ENCODE assay signal across 8 cellular contexts in genomic region chr16:30957456-30958163, GRCh38. TPM values are rescaled to one million over a fixed set of nuclear protein-coding genes. Genes with fewer than 3 reads are reported as not detected.
DNase-seq lines count a peak whose midpoint lies in the region; ATAC-seq and TF ChIP-seq lines count a peak whose summit lies in the region.

Gene SETD1A, plus strand, starts transcription at chr16:30957754. Its CDS starts 978 bp downstream, at chr16:30958732.

- ATAC-seq in HG02763 (IDR thresholded peaks at IDR 0.05; ENCODE audit: unreplicated experiment) = peak; percentile 72
- peak; percentile 87 for ATAC-seq in activated naive CD8-positive, alpha-beta T cell treated with anti-CD3 and anti-CD28 coated beads, Interleukin-2, amount 10 ng/mL, durations not matched to agents 7 days and 5 days (ENCODE audit: low read depth)

- no peaks in the 10 kb centered on the region for H3K9me3 Mint-ChIP-seq in activated naive CD8-positive, alpha-beta T cell treated with anti-CD3 and anti-CD28 coated beads, Interleukin-2, amount 10 ng/mL, durations not matched to agents 7 days and 5 days

- TF ChIP-seq POLR2A in ovary (IDR thresholded peaks at IDR 0.05) = peak; percentile 66

- H3K4me3 Mint-ChIP-seq in activated naive CD8-positive, alpha-beta T cell treated with anti-CD3 and anti-CD28 coated beads, Interleukin-2, amount 10 ng/mL, durations not matched to agents 7 days and 5 days = peak within 1 kb of the TSS; percentile 95

- no peaks in the 10 kb centered on the region for H3K27me3 Mint-ChIP-seq in activated naive CD8-positive, alpha-beta T cell treated with anti-CD3 and anti-CD28 coated beads, Interleukin-2, amount 10 ng/mL, durations not matched to agents 7 days and 5 days

- H3K27me3 ChIP-seq in ovary (no peaks in the 10 kb centered on the region), thymus (ENCODE audit: control insufficient read depth, insufficient read depth) (no peaks in the 10 kb centered on the region)

- no peaks in the 10 kb centered on the region for H3K9me3 ChIP-seq in ovary
- no peaks in the 10 kb centered on the region for H3K9me3 ChIP-seq in thymus (ENCODE audit: control insufficient read depth)

- peak within 1 kb of the TSS; percentile 69 for H3K4me3 ChIP-seq in GM12864 (ENCODE audit: low read depth, low read length)
- H3K4me3 ChIP-seq in ovary = peak within 1 kb of the TSS; percentile 82
- H3K4me3 ChIP-seq in thymus (ENCODE audit: low read length) = peak within 1 kb of the TSS; percentile 97

- peaks cover 37% of the 10 kb centered on the region for H3K4me1 Mint-ChIP-seq in activated naive CD8-positive, alpha-beta T cell treated with anti-CD3 and anti-CD28 coated beads, Interleukin-2, amount 10 ng/mL, durations not matched to agents 7 days and 5 days

- no peaks in the 10 kb centered on the region for H3K36me3 ChIP-seq in ovary
- H3K36me3 ChIP-seq in thymus (ENCODE audit: control insufficient read depth, insufficient read depth) = peaks cover 33% of the 10 kb centered on the region

- DNase-seq in GM12864 (ENCODE audit: low read depth) (peak; percentile 90), NCI-H1417 (lab: John Stamatoyannopoulos, UW) (peak; percentile 82 to 96 (median 92)), SW 1271 (lab: John Stamatoyannopoulos, UW) (peak; percentile 84 to 94), head of caudate nucleus (peak; percentile 93 to 100 (median 97)), ovary (peak; percentile 96 to 98 (median 97))
- peak; percentile 95 for DNase-seq in activated naive CD8-positive, alpha-beta T cell treated with anti-CD3 and anti-CD28 coated beads, Interleukin-2, amount 10 ng/mL, durations not matched to agents 7 days and 5 days

- 0 to 1% (median 0%) methylated on average over 41 to 85 of the region's 85 CpGs for WGBS in ovary, 3 donors
- under 1% methylated on average over 84 of the region's 85 CpGs for WGBS in thymus

- no peak for TF ChIP-seq EP300 in ovary (IDR thresholded peaks at IDR 0.05)

- peaks cover 11% of the 10 kb centered on the region for H3K4me1 ChIP-seq in ovary (ENCODE audit: insufficient read depth)
- no peaks in the 10 kb centered on the region for H3K4me1 ChIP-seq in thymus (ENCODE audit: control insufficient read depth, insufficient read depth, low read length)

- intact Hi-C loops in head of caudate nucleus (cut with DNase I) (no loop called here), ovary (cut with DNase I) (loop anchor here in 1 of 4 donors (10.0 kb wide), 1 partner anchor 157 kb away; the partner anchor contains the start of gene KAT8)

- POLR2A ChIA-PET in activated naive CD8-positive, alpha-beta T cell treated with anti-CD3 and anti-CD28 coated beads, Interleukin-2, amount 10 ng/mL, durations not matched to agents 7 days and 5 days (lab: Charles Lee) = interaction anchor here (0.7 to 1.2 kb wide), 3 partner anchors 117 to 222 kb away, joined by 3 to 5 read pairs (median 5); partner anchors contain the start of genes FUS, KAT8, ZNF646 and ZNF668

- peak within 1 kb of the TSS; percentile 97 to 98 for H3K27ac ChIP-seq in ovary
- H3K27ac ChIP-seq in thymus (ENCODE audit: low read depth) = peak within 1 kb of the TSS; percentile 99

- TF ChIP-seq CTCF in GM12864 (IDR thresholded peaks at IDR 0.05; ENCODE audit: low read depth, low read length, missing control alignments) (no peak), ovary (IDR thresholded peaks at IDR 0.05) (peak in 1 of 3 donors; percentile 11)

- peaks cover 13% of the 10 kb centered on the region for H3K36me3 Mint-ChIP-seq in activated naive CD8-positive, alpha-beta T cell treated with anti-CD3 and anti-CD28 coated beads, Interleukin-2, amount 10 ng/mL, durations not matched to agents 7 days and 5 days

- H3K27ac Mint-ChIP-seq in activated naive CD8-positive, alpha-beta T cell treated with anti-CD3 and anti-CD28 coated beads, Interleukin-2, amount 10 ng/mL, durations not matched to agents 7 days and 5 days = peak within 1 kb of the TSS; percentile 98

RNA-seq across cellular contexts. Expression of gene SETD1A, which starts in this region (rescaled TPM):
- total RNA-seq in activated naive CD8-positive, alpha-beta T cell treated with anti-CD3 and anti-CD28 coated beads, Interleukin-2, amount 10 ng/mL, durations not matched to agents 7 days and 5 days = 10 to 100 TPM; 27.6 to 33.4 TPM
- 10 to 100 TPM in 5 of 7 donors, 1 to 10 TPM in 2; 5.0 to 31.8 (median 24.9) TPM for total RNA-seq in ovary
- polyA plus RNA-seq in ovary = 10 to 100 TPM in 1 of 2 donors, 1 to 10 TPM in 1; 5.8 to 17.1 TPM
- 13.1 TPM for polyA plus RNA-seq in thymus

Comparison
In these comparisons a context has a peak if more than half of its experiments do, and no peak if none do; other contexts are left out.
1. Peak in every context shown above with its lines: DNase-seq, ATAC-seq, H3K4me3 ChIP-seq and H3K27ac ChIP-seq.